28 cellular contexts compared by ENCODE assay signal in the genomic region with DNA sequence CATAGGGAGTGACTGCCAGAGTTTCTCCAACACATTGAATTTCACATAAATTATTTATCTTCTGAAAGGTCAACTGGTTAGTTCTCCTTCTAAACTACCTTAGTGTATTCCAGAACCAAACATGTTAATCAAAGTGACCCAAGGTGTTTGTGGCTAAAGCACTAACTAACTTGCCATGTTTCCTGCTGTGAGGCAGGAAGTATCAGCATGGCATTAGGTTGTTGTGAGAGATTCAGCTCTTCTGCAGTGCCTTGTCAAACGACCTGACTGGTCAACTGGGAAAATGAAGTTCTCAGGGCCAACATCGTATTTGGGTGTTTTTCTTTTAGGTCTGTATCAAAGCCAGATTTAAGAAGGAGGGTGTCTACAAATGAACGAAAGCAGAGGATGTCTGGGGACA.
"Had no signal": no experiment of that assay in that cellular context is flagged by ENCODE, and none has a peak within 500 bp of the region (broad histone marks: within the 10 kb centered on the region; RNA-seq: fewer than 3 reads in every experiment).

No MANE protein-coding gene starts in this region.

- H3K4me1 ChIP-seq: breast epithelium had no signal

- H3K27me3 Mint-ChIP-seq: activated CD4-positive, alpha-beta memory T cell treated with anti-CD3 and anti-CD28 coated beads for 36 hours; activated CD4-positive, alpha-beta T cell treated with anti-CD3 and anti-CD28 coated beads, Interleukin-2, amount 10 ng/mL, durations not matched to agents 7 days and 5 days; activated naive CD4-positive, alpha-beta T cell treated with anti-CD3 and anti-CD28 coated beads, Interleukin-2, amount 10 ng/mL, durations not matched to agents 7 days and 5 days had no signal

- H3K4me3 Mint-ChIP-seq: activated CD4-positive, alpha-beta memory T cell treated with anti-CD3 and anti-CD28 coated beads for 36 hours; activated CD4-positive, alpha-beta T cell treated with anti-CD3 and anti-CD28 coated beads, Interleukin-2, amount 10 ng/mL, durations not matched to agents 7 days and 5 days; activated naive CD4-positive, alpha-beta T cell treated with anti-CD3 and anti-CD28 coated beads, Interleukin-2, amount 10 ng/mL, durations not matched to agents 7 days and 5 days; activated naive CD8-positive, alpha-beta T cell treated with anti-CD3 and anti-CD28 coated beads for 36 hours; activated T-helper 17 cell treated with anti-CD3 and anti-CD28 coated beads, Interleukin-2, amount 50 U/mL, for 72 hours; T-cell had no signal

- H3K27ac ChIP-seq: breast epithelium, SK-N-MC had no signal

- H3K4me1 Mint-ChIP-seq: activated CD4-positive, alpha-beta T cell treated with anti-CD3 and anti-CD28 coated beads, Interleukin-2, amount 10 ng/mL, durations not matched to agents 7 days and 5 days; activated naive CD4-positive, alpha-beta T cell treated with anti-CD3 and anti-CD28 coated beads, Interleukin-2, amount 10 ng/mL, durations not matched to agents 7 days and 5 days; activated naive CD8-positive, alpha-beta T cell treated with anti-CD3 and anti-CD28 coated beads for 36 hours; activated T-helper 17 cell treated with anti-CD3 and anti-CD28 coated beads, Interleukin-2, amount 50 U/mL, for 72 hours; T-cell had no signal

- DNase-seq: activated CD4-positive, alpha-beta memory T cell treated with anti-CD3 and anti-CD28 coated beads for 36 hours; activated CD4-positive, alpha-beta T cell treated with anti-CD3 and anti-CD28 coated beads, Interleukin-2, amount 10 ng/mL, durations not matched to agents 7 days and 5 days; activated CD4-positive, CD25-positive, alpha-beta regulatory T cell; activated CD8-positive, alpha-beta memory T cell treated with anti-CD3 and anti-CD28 coated beads for 24 hours; activated gamma-delta T cell treated with Interleukin-2 at 50 U/mL for 16 hours; activated naive CD4-positive, alpha-beta T cell treated with anti-CD3 and anti-CD28 coated beads, Interleukin-2, amount 10 ng/mL, durations not matched to agents 7 days and 5 days; activated naive CD8-positive, alpha-beta T cell treated with anti-CD3 and anti-CD28 coated beads for 36 hours; activated T-cell treated with anti-CD3 and anti-CD28 coated beads for 4 hours; activated T-cell treated with anti-CD3 and anti-CD28 coated beads, Interleukin-2, amount 50 U/mL, for 48 hours; caudate nucleus; MG63; NCI-H1105; NCI-H1436; NCI-H1694 treated with DMSO at 0.1 percent for 48 hours; NCI-H2029 treated with DMSO at 0.1 percent for 48 hours; NCI-H345; NCI-H510A; NCI-H526 treated with DMSO at 0.1 percent for 48 hours; RPMI8226; T-cell; T-helper 2 cell; T1000 had no signal

- FAIRE-seq: TTC549 had no signal

- H3K36me3 Mint-ChIP-seq: activated CD4-positive, alpha-beta memory T cell treated with anti-CD3 and anti-CD28 coated beads for 36 hours; activated naive CD4-positive, alpha-beta T cell treated with anti-CD3 and anti-CD28 coated beads, Interleukin-2, amount 10 ng/mL, durations not matched to agents 7 days and 5 days; activated naive CD8-positive, alpha-beta T cell treated with anti-CD3 and anti-CD28 coated beads for 36 hours; T-cell had no signal

- H3K4me3 ChIP-seq: breast epithelium, MG63, SK-N-MC had no signal

- H3K27ac Mint-ChIP-seq: activated CD4-positive, alpha-beta memory T cell treated with anti-CD3 and anti-CD28 coated beads for 36 hours; activated CD4-positive, alpha-beta T cell treated with anti-CD3 and anti-CD28 coated beads, Interleukin-2, amount 10 ng/mL, durations not matched to agents 7 days and 5 days; activated naive CD4-positive, alpha-beta T cell treated with anti-CD3 and anti-CD28 coated beads, Interleukin-2, amount 10 ng/mL, durations not matched to agents 7 days and 5 days; activated naive CD8-positive, alpha-beta T cell treated with anti-CD3 and anti-CD28 coated beads for 36 hours; activated T-helper 17 cell treated with anti-CD3 and anti-CD28 coated beads, Interleukin-2, amount 50 U/mL, for 72 hours; T-cell had no signal

- H3K9me3 Mint-ChIP-seq: activated CD4-positive, alpha-beta memory T cell treated with anti-CD3 and anti-CD28 coated beads for 36 hours; activated CD4-positive, alpha-beta T cell treated with anti-CD3 and anti-CD28 coated beads, Interleukin-2, amount 10 ng/mL, durations not matched to agents 7 days and 5 days; activated naive CD4-positive, alpha-beta T cell treated with anti-CD3 and anti-CD28 coated beads, Interleukin-2, amount 10 ng/mL, durations not matched to agents 7 days and 5 days had no signal

- ATAC-seq: activated T-helper 17 cell treated with anti-CD3 and anti-CD28 coated beads, Interleukin-2, amount 50 U/mL, for 72 hours; Panc1; Right ventricle myocardium inferior; T-cell had no signal

- H3K36me3 ChIP-seq: breast epithelium, MG63 had no signal

- H3K27me3 ChIP-seq: breast epithelium, MG63 had no signal

- H3K9me3 ChIP-seq: breast epithelium, MG63 had no signal
